In the genomic region with DNA sequence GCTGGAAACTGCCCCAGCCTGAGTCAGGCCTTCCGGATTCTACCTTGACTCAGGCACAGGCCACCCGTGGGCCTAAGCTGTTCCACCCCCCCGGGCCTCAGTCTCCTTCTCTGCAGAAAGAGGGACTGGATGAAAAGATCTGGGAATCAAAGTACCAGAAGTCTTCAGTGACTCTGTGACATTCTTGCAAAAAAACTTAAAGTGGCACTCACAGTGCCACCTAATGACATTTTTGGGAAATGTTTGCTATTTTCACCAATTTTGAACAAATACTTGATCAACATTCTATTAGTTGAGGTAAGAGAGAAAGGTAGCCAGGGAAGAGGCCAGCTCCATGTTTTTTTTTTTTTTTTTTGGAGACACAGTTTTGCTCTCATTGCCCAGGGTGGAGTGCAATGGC, we compare ENCODE assay signal across 10 cellular contexts.
A peak's percentile ranks its signal among the peaks of the same experiment; 100 is the strongest.
DNase-seq lines count a peak whose midpoint lies in the region; ATAC-seq, FAIRE-seq and TF ChIP-seq lines count a peak whose summit lies in the region.
"Had no signal": no experiment of that assay in that cellular context is flagged by ENCODE, and none has a peak within 500 bp of the region (broad histone marks: within the 10 kb centered on the region; RNA-seq: fewer than 3 reads in every experiment).

No MANE protein-coding gene starts in this region.

- in situ Hi-C loops in brain microvascular endothelial cell (cut with HindIII; ENCODE audit: low pct_ligation_motif_present, low sequenced_read_pairs): no loop called here

- TF ChIP-seq POLR2A in GM18505 (IDR thresholded peaks at IDR 0.05; ENCODE audit: borderline replicate concordance, extremely low read depth, insufficient read depth, insufficient read length): no peak

- H3K27me3 ChIP-seq in brain microvascular endothelial cell (replicated peaks): no peaks in the 10 kb centered on the region

- no peaks in the 10 kb centered on the region for H3K36me3 ChIP-seq in brain microvascular endothelial cell (replicated peaks)

- DNase-seq in D721Med (ENCODE audit: insufficient read length, low spot score) (no peak), brain microvascular endothelial cell (no peak)
- DNase-seq in activated effector memory CD4-positive, alpha-beta T cell treated with anti-CD3 and anti-CD28 coated beads, Interleukin-2, amount 50 U/mL, for 16 hours: no peak
- DNase-seq: SHP77 treated with DMSO at 0.1 percent for 48 hours had no signal

- no peak for TF ChIP-seq EP300 in Ishikawa (IDR thresholded peaks at IDR 0.05; ENCODE audit: borderline replicate concordance)

- H3K27me3 Mint-ChIP-seq in nephron (ENCODE audit: low read depth): peaks cover 14% of the 10 kb centered on the region

- H3K4me3 Mint-ChIP-seq in nephron: no peak overlapping the region

- ATAC-seq in GM19035 (IDR thresholded peaks at IDR 0.05; ENCODE audit: unreplicated experiment) (no peak), GM21515 (IDR thresholded peaks at IDR 0.05; ENCODE audit: unreplicated experiment) (no peak), GM18505 (IDR thresholded peaks at IDR 0.05; ENCODE audit: unreplicated experiment) (no peak)

- H3K4me3 ChIP-seq in brain microvascular endothelial cell (ENCODE audit: low read depth, low read length): no peak overlapping the region

- peak; percentile 34 for TF ChIP-seq CTCF in D721Med (IDR thresholded peaks at IDR 0.05; ENCODE audit: insufficient read depth, missing control alignments)
- peak; percentile 35 for TF ChIP-seq CTCF in brain microvascular endothelial cell (IDR thresholded peaks at IDR 0.05; ENCODE audit: low read depth, low read length, missing control alignments)
- peak; percentile 23 to 32 (median 29) for TF ChIP-seq CTCF in nephron (IDR thresholded peaks at IDR 0.05; ENCODE audit: unreplicated experiment in 3 of 3)

- H3K9me3 Mint-ChIP-seq in nephron: no peaks in the 10 kb centered on the region
- H3K9me3 Mint-ChIP-seq: activated T-helper 2 cell treated with anti-CD3 and anti-CD28 coated beads, Interferon-gamma antibody, Interleukin-2, Interleukin-4, amounts not matched to agents 10 μg/mL and 5 μg/mL and 100 μg/mL, durations not matched to agents 14 hours and 24 hours and 36 hours had no signal

- no peaks in the 10 kb centered on the region for H3K36me3 Mint-ChIP-seq in nephron (ENCODE audit: low read depth)

- peak; percentile 57 for TF ChIP-seq RAD21 in Ishikawa (IDR thresholded peaks at IDR 0.05; ENCODE audit: low read depth)

- no peak overlapping the region for H3K27ac ChIP-seq in brain microvascular endothelial cell

- no peak for FAIRE-seq in D721Med (lab: Jason Lieb, UNC)

- H3K4me1 Mint-ChIP-seq in nephron: peaks cover 9% of the 10 kb centered on the region

- H3K27ac Mint-ChIP-seq in nephron: peak overlapping the region in 1 of 3 experiments; percentile 35
- H3K27ac Mint-ChIP-seq: activated T-helper 2 cell treated with anti-CD3 and anti-CD28 coated beads, Interferon-gamma antibody, Interleukin-2, Interleukin-4, amounts not matched to agents 10 μg/mL and 5 μg/mL and 100 μg/mL, durations not matched to agents 14 hours and 24 hours and 36 hours had no signal

TF ChIP-seq in Ishikawa, 13 proteins besides CTCF, POLR2A, EP300 and RAD21:
- TF ChIP-seq TAF1 (IDR thresholded peaks at IDR 0.05; ENCODE audit: low read depth): no peak
- TF ChIP-seq, protein P1, sequence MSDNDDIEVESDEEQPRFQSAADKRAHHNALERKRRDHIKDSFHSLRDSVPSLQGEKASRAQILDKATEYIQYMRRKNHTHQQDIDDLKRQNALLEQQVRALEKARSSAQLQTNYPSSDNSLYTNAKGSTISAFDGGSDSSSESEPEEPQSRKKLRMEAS (IDR thresholded peaks at IDR 0.05): no peak
- TF ChIP-seq FOXM1 (IDR thresholded peaks at IDR 0.05; ENCODE audit: borderline replicate concordance, low read depth): no peak
- no peak for TF ChIP-seq REST (IDR thresholded peaks at IDR 0.05; ENCODE audit: low read depth)
- no peak for TF ChIP-seq NFIC (IDR thresholded peaks at IDR 0.05)
- no peak for TF ChIP-seq ZBTB7A (IDR thresholded peaks at IDR 0.05; ENCODE audit: low read depth)
- TF ChIP-seq TEAD4 (IDR thresholded peaks at IDR 0.05): no peak
- no peak for TF ChIP-seq CREB1 (IDR thresholded peaks at IDR 0.05; ENCODE audit: low read depth)
- no peak for TF ChIP-seq CEBPB (IDR thresholded peaks at IDR 0.05)
- no peak for TF ChIP-seq EGR1 (IDR thresholded peaks at IDR 0.05)
- no peak for TF ChIP-seq YY1 (IDR thresholded peaks at IDR 0.05; ENCODE audit: low read depth)
- TF ChIP-seq USF1 (IDR thresholded peaks at IDR 0.05): no peak
- TF ChIP-seq TCF12 (IDR thresholded peaks at IDR 0.05; ENCODE audit: low read depth): no peak
